Comparison of ENCODE assay signal across 8 cellular contexts in the genomic region with DNA sequence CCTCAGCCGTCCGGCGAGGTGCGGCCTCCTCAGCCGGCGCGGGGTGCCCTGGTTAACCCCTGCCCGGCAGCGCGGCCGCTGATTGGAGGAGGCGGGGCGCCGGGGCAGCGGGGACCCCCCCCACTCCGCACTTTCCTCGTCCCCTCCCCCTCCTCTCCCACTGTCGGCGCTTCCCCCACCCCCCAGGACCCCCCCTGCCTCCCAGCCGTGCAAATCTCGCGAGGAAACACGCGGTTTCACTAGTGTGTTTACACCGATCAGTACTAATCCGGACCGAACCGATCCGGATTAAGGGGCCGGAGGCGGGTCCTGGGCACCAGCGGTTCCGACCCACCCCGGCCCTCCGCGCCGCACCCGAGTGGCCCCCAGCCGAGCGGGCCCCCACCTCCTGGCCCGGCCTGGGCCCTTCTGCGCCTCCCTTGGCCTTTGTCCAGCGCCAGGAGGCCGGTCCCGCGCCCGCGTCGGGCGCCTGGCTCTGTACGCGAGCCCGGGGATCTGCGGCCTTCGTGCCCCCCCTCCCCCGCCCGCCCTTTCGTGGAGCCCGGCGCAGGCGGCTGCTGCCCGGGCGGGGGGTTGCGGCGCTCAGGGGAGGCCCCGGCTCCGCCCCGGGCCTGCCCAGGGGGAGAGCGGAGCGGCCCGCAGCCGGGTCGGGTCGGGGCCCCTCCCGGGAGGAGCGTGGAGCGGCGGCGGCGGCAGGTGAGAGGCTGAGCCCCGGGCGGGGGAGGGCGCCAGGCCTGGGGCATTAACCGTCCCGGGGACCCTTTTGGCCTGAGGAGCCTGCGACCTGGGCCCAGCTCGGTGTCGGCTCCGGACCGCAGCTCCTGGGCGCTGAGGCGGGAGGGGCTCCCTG. TPM values are rescaled to one million over a fixed set of nuclear protein-coding genes. Genes with fewer than 3 reads are reported as not detected.
DNase-seq lines count a peak whose midpoint lies in the region; ATAC-seq and TF ChIP-seq lines count a peak whose summit lies in the region.
"Not testable (repeated sequence)": the region's sequence is repeated elsewhere in the genome, so short reads cannot be mapped to it uniquely, and the experiment has no call there.

No MANE protein-coding gene starts in this region.

- peak overlapping the region; percentile 90 for H3K4me3 Mint-ChIP-seq in endodermal cell

- not testable (repeated sequence) for H3K9me3 ChIP-seq in endodermal cell (ENCODE audit: control insufficient read depth, low read length)

- H3K9ac ChIP-seq in endodermal cell (ENCODE audit: extremely low read depth, low read length, poor library complexity, severe bottlenecking), result peak overlapping the region; percentile 85

- not testable (repeated sequence) for TF ChIP-seq CTCF in endodermal cell (conservative IDR thresholded peaks at IDR 0.05)

- peak overlapping the region; percentile 90 for H3K4me3 ChIP-seq in endodermal cell (ENCODE audit: low read length)

- DNase-seq in CMK (ENCODE audit: low read depth) (peak; percentile 49), HUDEP-2 (lab: John Stamatoyannopoulos, UW; ENCODE audit: unreplicated experiment in 76 of 76) (peak in 72 of 76 experiments; percentile 4 to 84 (median 70)), NOMO-1 treated with DMSO at 0.1 percent for 48 hours (lab: John Stamatoyannopoulos, UW; ENCODE audit: unreplicated experiment) (peak; percentile 57), endodermal cell (peak; percentile 91), mesenteric fat pad (ENCODE audit: low spot score) (peak; percentile 90)
- DNase-seq in activated CD8-positive, alpha-beta memory T cell treated with anti-CD3 and anti-CD28 coated beads, Interleukin-2, amount 50 U/mL, for 1 hour (ENCODE audit: extremely low read depth), result peak; percentile 55
- DNase-seq in stimulated activated CD8-positive, alpha-beta memory T cell treated with anti-CD3 and anti-CD28 coated beads, Interleukin-12 subunit alpha, Interleukin-12 subunit beta, amount 100 ng/mL, for 4 hours (ENCODE audit: low read depth), result peak; percentile 68

- H3K9me3 Mint-ChIP-seq in endodermal cell, result not testable (repeated sequence)

- peak overlapping the region; percentile 88 for H3K27ac ChIP-seq in endodermal cell (ENCODE audit: low read depth, low read length)

- peaks cover 14% of the 10 kb centered on the region for H3K36me3 ChIP-seq in endodermal cell (ENCODE audit: control insufficient read depth, insufficient read depth, low read length)

- H3K4me1 ChIP-seq in endodermal cell (ENCODE audit: control insufficient read depth, insufficient read depth, low read length), result not testable (repeated sequence)

- H3K27me3 ChIP-seq in endodermal cell (ENCODE audit: control insufficient read depth, insufficient read depth, low read length, poor library complexity, severe bottlenecking), result not testable (repeated sequence)

- 0 to 1% methylated on average over 32 to 91 of the region's 92 CpGs for WGBS in endodermal cell (ENCODE audit: insufficient coverage in 1 of 2, insufficient read length in 1 of 2), 2 experiments

- not testable (repeated sequence) for H3K27me3 Mint-ChIP-seq in endodermal cell (ENCODE audit: insufficient read depth)

- peak overlapping the region; percentile 10 for H3K27ac Mint-ChIP-seq in endodermal cell

- peaks cover 23% of the 10 kb centered on the region for H3K36me3 Mint-ChIP-seq in endodermal cell (ENCODE audit: low read depth)

- peak; percentile 67 for ATAC-seq in GM21423 (IDR thresholded peaks at IDR 0.05; ENCODE audit: unreplicated experiment)

- H3K4me1 Mint-ChIP-seq in endodermal cell, result peaks cover 18% of the 10 kb centered on the region

RNA-seq across cellular contexts. Expression of a gene that starts 54.8 kb away (rescaled TPM):
- total RNA-seq in endodermal cell (10 to 100 TPM; 39.8 to 50.5 TPM), mesenteric fat pad (26.6 TPM)
- 26.7 TPM for polyA plus RNA-seq in endodermal cell (2013, experiment 1 of 2)
- polyA plus RNA-seq in endodermal cell (2013, experiment 2 of 2), result 25.5 TPM

Comparison
In these comparisons a context has a peak if more than half of its experiments do, and no peak if none do; other contexts are left out.
1. Peak in every context shown above with its lines: DNase-seq, ATAC-seq, H3K4me3 ChIP-seq and H3K27ac ChIP-seq.